13 cellular contexts compared by ENCODE assay signal in the genomic region with DNA sequence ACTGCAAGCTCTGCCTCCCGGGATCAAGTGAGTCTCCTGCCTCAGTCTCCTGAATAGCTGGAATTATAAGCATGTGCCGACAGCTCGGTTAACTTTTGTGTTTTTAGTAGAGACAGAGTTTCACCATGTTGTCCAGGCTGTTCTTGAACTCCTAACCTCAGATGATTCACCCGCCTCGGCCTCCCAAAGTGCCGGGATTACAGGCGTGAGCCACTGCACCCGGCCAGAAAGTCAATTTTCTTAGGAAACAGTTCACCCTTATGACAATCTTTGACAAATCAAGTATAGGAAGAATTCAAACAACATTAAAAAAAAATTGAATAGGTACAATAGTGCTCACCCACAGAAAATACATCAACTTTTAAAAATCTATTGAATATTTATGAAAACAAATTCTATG. TPM values are rescaled to one million over a fixed set of nuclear protein-coding genes. Genes with fewer than 3 reads are reported as not detected.
DNase-seq lines count a peak whose midpoint lies in the region; ATAC-seq, FAIRE-seq and TF ChIP-seq lines count a peak whose summit lies in the region.
"Had no signal": no experiment of that assay in that cellular context is flagged by ENCODE, and none has a peak within 500 bp of the region (broad histone marks: within the 10 kb centered on the region; RNA-seq: fewer than 3 reads in every experiment).

No MANE protein-coding gene starts in this region.

- H3K4me1 Mint-ChIP-seq in natural killer cell: no peaks in the 10 kb centered on the region
- H3K4me1 Mint-ChIP-seq: B cell had no signal

- no peaks in the 10 kb centered on the region for H3K9me3 Mint-ChIP-seq in natural killer cell
- H3K9me3 Mint-ChIP-seq: CD8-positive, alpha-beta T cell; H9 had no signal

- H3K27me3 ChIP-seq in pancreas: peaks cover 0 to 5% (median 0%) of the 10 kb centered on the region in 4 donors
- H3K27me3 ChIP-seq: BLaER1 treated with 17β-estradiol and CSF1 and Interleukin-3, amounts not matched to agents 10 nM and 100 nM had no signal

- H3K27me3 Mint-ChIP-seq in natural killer cell (ENCODE audit: low read depth in 2 of 2): peaks cover 0 to 5% of the 10 kb centered on the region in 2 donors
- H3K27me3 Mint-ChIP-seq: B cell had no signal

- no peak overlapping the region for H3K4me3 Mint-ChIP-seq in natural killer cell
- H3K4me3 Mint-ChIP-seq: B cell; CD8-positive, alpha-beta T cell; H9 had no signal

- H3K4me3 ChIP-seq in fibroblast of villous mesenchyme (ENCODE audit: low read depth, low read length) (no peak overlapping the region), pancreas (no peak overlapping the region)
- H3K4me3 ChIP-seq: BLaER1 treated with 17β-estradiol and CSF1 and Interleukin-3, amounts not matched to agents 10 nM and 100 nM had no signal

- WGBS in pancreas, 2 donors: 77 to 85% methylated on average over 8 of the region's 8 CpGs

- no peak overlapping the region for H3K27ac Mint-ChIP-seq in natural killer cell
- H3K27ac Mint-ChIP-seq: B cell; CD8-positive, alpha-beta T cell had no signal

- no peaks in the 10 kb centered on the region for H3K9me3 ChIP-seq in pancreas
- H3K9me3 ChIP-seq: BLaER1 treated with 17β-estradiol and CSF1 and Interleukin-3, amounts not matched to agents 10 nM and 100 nM had no signal

- DNase-seq in M059J (ENCODE audit: low read depth) (peak; percentile 5), amniotic epithelial cell (ENCODE audit: low read depth) (peak; percentile 11), fibroblast of villous mesenchyme (ENCODE audit: low read depth) (peak; percentile 55), SK-N-DZ (ENCODE audit: low spot score) (no peak), natural killer cell (no peak), pancreas (no peak)
- DNase-seq: Calu3; CD8-positive, alpha-beta T cell; DMS79 treated with DMSO at 0.1 percent for 48 hours; GF-D8; H9 had no signal

- FAIRE-seq in pancreas (lab: Jason Lieb, UNC): no peak

- ATAC-seq in natural killer cell (no peak), pancreas (no peak)
- ATAC-seq: CD8-positive, alpha-beta T cell had no signal

- no peak overlapping the region for H3K27ac ChIP-seq in pancreas
- H3K27ac ChIP-seq: BLaER1 treated with 17β-estradiol and CSF1 and Interleukin-3, amounts not matched to agents 10 nM and 100 nM had no signal

- TF ChIP-seq CTCF in fibroblast of villous mesenchyme (IDR thresholded peaks at IDR 0.05; ENCODE audit: insufficient read depth, low read depth, low read length) (no peak), natural killer cell (IDR thresholded peaks at IDR 0.05) (no peak), pancreas (IDR thresholded peaks at IDR 0.05) (no peak)

- H3K4me1 ChIP-seq in pancreas: no peaks in the 10 kb centered on the region
- H3K4me1 ChIP-seq: BLaER1 treated with 17β-estradiol and CSF1 and Interleukin-3, amounts not matched to agents 10 nM and 100 nM had no signal

- H3K36me3 ChIP-seq in pancreas: no peaks in the 10 kb centered on the region
- H3K36me3 ChIP-seq: BLaER1 treated with 17β-estradiol and CSF1 and Interleukin-3, amounts not matched to agents 10 nM and 100 nM had no signal

- intact Hi-C loops in natural killer cell (cut with micrococcal nuclease) (no loop called here), pancreas (cut with DNase I) (no loop called here)

- no peaks in the 10 kb centered on the region for H3K36me3 Mint-ChIP-seq in natural killer cell
- H3K36me3 Mint-ChIP-seq: CD8-positive, alpha-beta T cell had no signal

RNA-seq across cellular contexts. Expression of a gene that starts 23.6 kb away (rescaled TPM):
- 80.2 and 86.7 TPM in 2 replicates for total RNA-seq in M059J (2014; rRNA removed; shearing (Covaris generic))
- total RNA-seq in fibroblast of villous mesenchyme (45.3 and 53.8 TPM in 2 replicates), natural killer cell (10 to 100 TPM; 34.4 to 48.3 (median 44.8) TPM), pancreas (10 to 100 TPM; 23.9 to 47.9 (median 29.8) TPM)
- polyA plus RNA-seq in SK-N-DZ (2014; cell fraction: cytosol; rRNA removed): 195 and 214 TPM in 2 replicates
- 346 and 376 TPM in 2 replicates for polyA plus RNA-seq in SK-N-DZ (2014; cell fraction: nucleus; rRNA removed)
- 10 to 100 TPM; 37.8 to 78.8 TPM for polyA plus RNA-seq in pancreas

Comparison
In these comparisons a context has a peak if more than half of its experiments do, and no peak if none do; other contexts are left out.
1. DNase-seq: peak in M059J (single experiment), amniotic epithelial cell (single experiment) and fibroblast of villous mesenchyme (single experiment); none in SK-N-DZ (single experiment), natural killer cell (single experiment) and pancreas (0 of 6).